1 cellular context compared by ENCODE assay signal in the genomic region with DNA sequence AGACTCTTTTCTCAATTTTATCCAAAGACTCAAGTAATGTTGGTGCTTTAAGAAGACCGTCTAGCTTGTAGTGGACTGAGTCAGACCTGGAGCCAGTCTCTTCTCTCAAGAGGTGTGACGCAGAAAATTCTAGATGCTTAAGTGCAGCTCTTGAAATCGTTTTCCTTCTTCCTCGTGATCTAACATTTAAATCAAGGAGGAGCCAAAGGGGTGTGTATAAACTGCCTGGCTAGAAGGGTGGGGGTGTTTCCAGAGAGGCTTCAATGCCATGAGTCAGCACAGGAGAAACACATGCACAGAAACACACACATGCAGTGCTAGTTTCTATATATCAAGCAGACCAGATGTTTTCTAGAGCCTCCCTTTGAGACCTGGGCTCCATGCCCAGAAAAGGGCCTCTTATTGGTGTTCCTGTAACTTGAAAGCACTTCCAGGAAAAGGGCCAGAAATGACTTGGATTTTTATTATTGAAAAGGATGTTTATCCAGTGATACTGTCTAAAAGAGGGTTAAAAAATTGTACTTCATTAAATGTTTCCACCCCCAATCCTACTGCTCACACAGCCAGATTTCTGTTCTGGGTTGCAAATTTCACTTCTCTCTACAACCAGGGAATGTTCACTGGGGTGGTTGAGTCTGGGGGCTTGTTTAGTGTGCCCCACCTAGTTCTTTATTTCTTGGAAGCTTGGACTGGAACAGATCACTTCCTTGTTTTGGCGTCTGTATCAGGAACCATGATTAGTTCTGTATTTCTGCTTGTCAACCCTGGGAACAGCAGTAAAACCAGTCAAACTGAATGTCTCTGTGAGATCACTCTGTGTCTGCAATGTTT.
TF ChIP-seq lines count a peak whose summit lies in the region.

A gene (minus strand): TSS at position 129 of the 831 bp plus-strand sequence. CDS start 187 bp downstream, outside the sequence.

TF ChIP-seq in HepG2, 621 proteins besides CTCF, POLR2A, EP300 and RAD21 (continued from another document):
- TF ChIP-seq, protein P1, sequence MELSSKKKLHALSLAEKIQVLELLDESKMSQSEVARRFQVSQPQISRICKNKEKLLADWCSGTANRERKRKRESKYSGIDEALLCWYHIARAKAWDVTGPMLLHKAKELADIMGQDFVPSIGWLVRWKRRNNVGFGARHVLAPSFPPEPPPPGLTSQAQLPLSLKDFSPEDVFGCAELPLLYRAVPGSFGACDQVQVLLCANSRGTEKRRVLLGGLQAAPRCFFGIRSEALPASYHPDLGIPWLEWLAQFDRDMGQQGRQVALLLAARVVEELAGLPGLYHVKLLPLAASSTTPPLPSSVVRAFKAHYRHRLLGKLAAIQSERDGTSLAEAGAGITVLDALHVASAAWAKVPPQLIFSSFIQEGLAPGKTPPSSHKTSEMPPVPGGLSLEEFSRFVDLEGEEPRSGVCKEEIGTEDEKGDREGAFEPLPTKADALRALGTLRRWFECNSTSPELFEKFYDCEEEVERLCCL (CRISPR knock-in tag; IDR thresholded peaks at IDR 0.05; ENCODE audit: borderline replicate concordance), result no peak
- TF ChIP-seq HDAC6 (IDR thresholded peaks at IDR 0.05; ENCODE audit: low read depth, low read length), result no peak
- TF ChIP-seq ZFP90 (CRISPR knock-in tag; IDR thresholded peaks at IDR 0.05; ENCODE audit: borderline replicate concordance), result no peak
- no peak for TF ChIP-seq ZNF776 (CRISPR knock-in tag; IDR thresholded peaks at IDR 0.05)
- TF ChIP-seq ZFP1 (CRISPR knock-in tag; IDR thresholded peaks at IDR 0.05), result no peak
- TF ChIP-seq ZNF24 (IDR thresholded peaks at IDR 0.05), result no peak
- TF ChIP-seq ZNF317 (CRISPR knock-in tag; IDR thresholded peaks at IDR 0.05), result no peak
